ENCODE assay signal across 12 cellular contexts in the genomic region with DNA sequence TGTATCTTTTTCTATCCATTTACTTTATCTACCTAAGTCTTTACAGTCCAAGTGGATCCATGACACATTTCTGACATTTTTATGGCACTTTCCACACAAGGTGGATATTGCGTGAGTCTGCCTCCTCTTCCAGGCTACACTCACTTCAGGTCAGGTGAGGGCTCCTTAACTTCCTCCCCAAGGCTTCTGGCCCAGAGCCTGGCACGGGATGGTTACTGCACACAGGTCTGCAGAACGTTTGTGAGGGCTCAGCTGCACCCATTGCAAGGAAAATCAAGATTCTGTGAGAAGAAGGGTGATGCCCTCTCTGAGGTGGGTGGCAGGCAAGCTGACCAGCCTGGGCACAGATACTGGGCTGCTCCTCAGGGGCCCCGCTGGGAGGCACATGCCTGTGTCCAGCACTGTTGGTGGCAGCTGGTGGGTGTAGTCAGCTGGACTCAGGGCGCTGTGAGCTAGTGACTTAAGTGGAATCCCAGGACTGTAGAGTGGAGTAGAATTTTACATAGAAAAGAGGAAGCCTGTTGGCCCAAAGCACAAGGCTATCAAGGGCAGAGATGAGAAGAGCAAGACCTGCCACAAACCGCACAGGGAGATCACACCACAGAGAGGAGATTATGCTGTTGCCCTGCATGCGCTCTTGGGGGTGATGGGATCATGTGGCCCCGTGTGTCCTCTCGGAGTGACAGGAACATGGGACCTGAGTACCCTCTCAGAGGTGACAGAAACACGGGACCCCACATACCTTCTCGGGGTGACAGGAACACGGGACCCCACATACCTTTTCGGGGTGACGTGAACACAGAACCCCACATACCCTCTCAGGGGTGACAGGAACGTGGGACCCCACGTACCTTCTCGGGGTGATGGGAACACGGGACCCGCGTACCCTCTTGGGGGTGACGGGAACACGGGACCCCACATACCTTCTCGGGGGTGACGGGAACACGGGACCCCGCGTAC. TPM values are rescaled to one million over a fixed set of nuclear protein-coding genes. Genes with fewer than 3 reads are reported as not detected.
DNase-seq lines count a peak whose midpoint lies in the region; ATAC-seq and TF ChIP-seq lines count a peak whose summit lies in the region.
"Had no signal": no experiment of that assay in that cellular context is flagged by ENCODE, and none has a peak within 500 bp of the region (broad histone marks: within the 10 kb centered on the region; RNA-seq: fewer than 3 reads in every experiment).

No MANE protein-coding gene starts in this region.

- no peak overlapping the region for H3K9ac ChIP-seq in fibroblast of lung (ENCODE audit: insufficient read depth, low read length)

- H3K4me3 Mint-ChIP-seq in type B pancreatic cell: peak overlapping the region; percentile 74

- peak overlapping the region; percentile 66 for H3K4me2 ChIP-seq in fibroblast of lung (ENCODE audit: extremely low read depth, insufficient read depth, low read length)

- no peak for TF ChIP-seq CTCF in right atrium auricular region (IDR thresholded peaks at IDR 0.05)
- TF ChIP-seq CTCF in RWPE2 (IDR thresholded peaks at IDR 0.05; ENCODE audit: poor library complexity, severe bottlenecking): no peak
- TF ChIP-seq CTCF in fibroblast of lung (conservative IDR thresholded peaks at IDR 0.05 in 1 of 2, IDR thresholded peaks at IDR 0.05 in 1 of 2; ENCODE audit: low read depth in 1 of 2, low read length in 2 of 2): no peak
- no peak for TF ChIP-seq CTCF in type B pancreatic cell (conservative IDR thresholded peaks at IDR 0.05)

- H3K4me3 ChIP-seq in right atrium auricular region (no peak overlapping the region), RWPE2 (ENCODE audit: severe bottlenecking) (no peak overlapping the region), fibroblast of lung (replicated peaks in 1 of 4; ENCODE audit: control extremely low read depth in 1 of 4, insufficient read depth in 1 of 4, low read depth in 3 of 4, low read length in 4 of 4) (no peak overlapping the region), MG63 (no peak overlapping the region)

- H3K4me1 ChIP-seq in right atrium auricular region (peaks cover 0 to 5% of the 10 kb centered on the region in 2 donors), RWPE2 (ENCODE audit: insufficient read depth, poor library complexity, severe bottlenecking) (no peaks in the 10 kb centered on the region), fibroblast of lung (ENCODE audit: control insufficient read depth, extremely low read depth, insufficient read depth, low read length) (peaks cover 3% of the 10 kb centered on the region)

- H3K27ac Mint-ChIP-seq in type B pancreatic cell: peak overlapping the region; percentile 62

- H3K9me3 Mint-ChIP-seq in type B pancreatic cell: no peaks in the 10 kb centered on the region

- H3K27ac ChIP-seq in right atrium auricular region (no peak overlapping the region), RWPE2 (ENCODE audit: poor library complexity, severe bottlenecking) (no peak overlapping the region), fibroblast of lung (ENCODE audit: insufficient read depth, low read length) (no peak overlapping the region)
- H3K27ac ChIP-seq: C4-2B had no signal

- ATAC-seq in Right ventricle myocardium superior (ENCODE audit: poor library complexity) (no peak), RWPE2 (ENCODE audit: low read depth) (0 out of 3 replicates have a peak, but pooled peaks have one; percentile 4), HG03139 (IDR thresholded peaks at IDR 0.05; ENCODE audit: unreplicated experiment) (no peak)

- intact Hi-C loops in Right ventricle myocardium superior (cut with DNase I): no loop called here

- peaks cover 70% of the 10 kb centered on the region for H3K79me2 ChIP-seq in fibroblast of lung (ENCODE audit: control insufficient read depth, insufficient read depth, low read length)

- H3K27me3 Mint-ChIP-seq in type B pancreatic cell: peaks cover 20% of the 10 kb centered on the region

- no peaks in the 10 kb centered on the region for H3K36me3 Mint-ChIP-seq in type B pancreatic cell

- no peaks in the 10 kb centered on the region for H3K9me3 ChIP-seq in right atrium auricular region
- no peaks in the 10 kb centered on the region for H3K9me3 ChIP-seq in RWPE2 (ENCODE audit: severe bottlenecking)
- no peaks in the 10 kb centered on the region for H3K9me3 ChIP-seq in fibroblast of lung (ENCODE audit: control insufficient read depth, insufficient read depth, low read depth, low read length)
- H3K9me3 ChIP-seq in MG63: no peaks in the 10 kb centered on the region
- H3K9me3 ChIP-seq: vagina had no signal

- H2AFZ ChIP-seq in fibroblast of lung (ENCODE audit: low read length): no peak overlapping the region

- H3K4me1 Mint-ChIP-seq in type B pancreatic cell (ENCODE audit: unreplicated experiment): peaks cover 5% of the 10 kb centered on the region

- H3K27me3 ChIP-seq in right atrium auricular region (no peaks in the 10 kb centered on the region), RWPE2 (ENCODE audit: insufficient read depth, poor library complexity, severe bottlenecking) (no peaks in the 10 kb centered on the region), fibroblast of lung (ENCODE audit: control insufficient read depth, insufficient read depth, low read length) (no peaks in the 10 kb centered on the region), MG63 (no peaks in the 10 kb centered on the region)
- H3K27me3 ChIP-seq: vagina had no signal

- DNase-seq in right atrium auricular region (ENCODE audit: low spot score): peak; percentile 43
- no peak for DNase-seq in Right ventricle myocardium superior
- no peak for DNase-seq in RWPE2 (ENCODE audit: low spot score)
- DNase-seq in fibroblast of lung (ENCODE audit: low read depth in 2 of 2): no peak
- no peak for DNase-seq in type B pancreatic cell (ENCODE audit: extremely low spot score, unreplicated experiment)
- DNase-seq in effector CD8-positive, alpha-beta T cell (lab: John Stamatoyannopoulos, UW): no peak
- no peak for DNase-seq in MG63
- DNase-seq: caudate nucleus, NCI-H2081 treated with DMSO at 0.1 percent for 48 hours had no signal

- no peaks in the 10 kb centered on the region for H3K36me3 ChIP-seq in right atrium auricular region
- no peaks in the 10 kb centered on the region for H3K36me3 ChIP-seq in RWPE2 (ENCODE audit: low read depth)
- H3K36me3 ChIP-seq in fibroblast of lung (ENCODE audit: control insufficient read depth, insufficient read depth, low read length): no peaks in the 10 kb centered on the region
- peaks cover 25% of the 10 kb centered on the region for H3K36me3 ChIP-seq in MG63
- H3K36me3 ChIP-seq: vagina had no signal

- no peaks in the 10 kb centered on the region for H4K20me1 ChIP-seq in fibroblast of lung (ENCODE audit: control insufficient read depth, extremely low read depth, insufficient read depth, low read length)

RNA-seq across cellular contexts. Expression of a gene that starts 21.3 kb away (rescaled TPM):
- total RNA-seq in right atrium auricular region: under 1 TPM; 0.12 to 0.30 TPM
- 1.8 TPM for total RNA-seq in Right ventricle myocardium superior
- total RNA-seq in fibroblast of lung: 6.2 and 26.4 TPM in 2 replicates
- 11.3 and 16.0 TPM in 2 replicates for polyA plus RNA-seq in fibroblast of lung
- polyA plus RNA-seq in fibroblast of lung (2012): 12.8 and 18.3 TPM in 2 replicates
- polyA minus RNA-seq in fibroblast of lung (ENCODE audit: low replicate concordance): 18.5 and 28.2 TPM in 2 replicates
- total RNA-seq in type B pancreatic cell (ENCODE audit: low replicate concordance): 7.9 and 13.4 TPM in 2 replicates
- 20.6 and 24.5 TPM in 2 replicates for total RNA-seq in MG63 (2014; rRNA removed; shearing (Covaris generic); ENCODE audit: low replicate concordance)
